Comparison of ENCODE assay signal across 9 cellular contexts in genomic region chr1:165235158-165235776, GRCh38.
A peak's percentile ranks its signal among the peaks of the same experiment; 100 is the strongest.
DNase-seq lines count a peak whose midpoint lies in the region; ATAC-seq and TF ChIP-seq lines count a peak whose summit lies in the region.
"Had no signal": no experiment of that assay in that cellular context is flagged by ENCODE, and none has a peak within 500 bp of the region (broad histone marks: within the 10 kb centered on the region; RNA-seq: fewer than 3 reads in every experiment).

No MANE protein-coding gene starts in this region.

- H3K27ac ChIP-seq in cardiac muscle cell (no peak overlapping the region), trophoblast cell (ENCODE audit: low read depth, low read length) (no peak overlapping the region)

- no peak overlapping the region for H2BK12ac ChIP-seq in trophoblast cell (ENCODE audit: low read length)

- no peak overlapping the region for H2AK5ac ChIP-seq in trophoblast cell (ENCODE audit: low read length)

- H3K79me2 ChIP-seq in trophoblast cell (ENCODE audit: control insufficient read depth, insufficient read depth, low read length, poor library complexity): no peaks in the 10 kb centered on the region

- H3K4me3 ChIP-seq in cardiac muscle cell: peak overlapping the region; percentile 35
- H3K4me3 ChIP-seq in trophoblast cell (ENCODE audit: low read depth, low read length): no peak overlapping the region

- H3K9ac ChIP-seq in trophoblast cell (ENCODE audit: low read length): no peak overlapping the region

- no peak overlapping the region for H3K18ac ChIP-seq in trophoblast cell (ENCODE audit: low read length)

- H2BK5ac ChIP-seq in trophoblast cell (ENCODE audit: low read depth, low read length, poor library complexity): no peak overlapping the region

- H4K8ac ChIP-seq in trophoblast cell (ENCODE audit: low read depth, low read length): no peak overlapping the region

- H3K23ac ChIP-seq in trophoblast cell (ENCODE audit: low read length): no peak overlapping the region

- H4K12ac ChIP-seq in trophoblast cell (ENCODE audit: low read depth, low read length): no peak overlapping the region

- H3K27me3 ChIP-seq in cardiac muscle cell: peaks cover 98% of the 10 kb centered on the region
- H3K27me3 ChIP-seq in trophoblast cell (ENCODE audit: insufficient read depth, low read length): peaks cover 27% of the 10 kb centered on the region

- DNase-seq in DMS79 (lab: John Stamatoyannopoulos, UW) (peak; percentile 42), NCI-H526 treated with DMSO at 0.1 percent for 48 hours (lab: John Stamatoyannopoulos, UW) (peak; percentile 90), cardiac muscle cell (ENCODE audit: low read depth in 1 of 2, low spot score in 1 of 2) (peak in 1 of 2 donors; percentile 38), trophoblast cell (no peak), cerebellar cortex (ENCODE audit: low spot score) (no peak), G401 (ENCODE audit: low spot score) (no peak)
- no peak for DNase-seq in stimulated activated CD4-positive, alpha-beta T cell treated with anti-CD3 and anti-CD28 coated beads, Interleukin-4, amount 100 ng/mL, for 4 hours

- no peaks in the 10 kb centered on the region for H3K9me3 ChIP-seq in cardiac muscle cell (ENCODE audit: low read depth)
- no peaks in the 10 kb centered on the region for H3K9me3 ChIP-seq in trophoblast cell (ENCODE audit: insufficient read depth, low read depth, low read length)

- no CpG with 5 or more reads among the region's 56 CpGs for WGBS in trophoblast cell (ENCODE audit: extremely low coverage, insufficient coverage, insufficient read length)

- H4K91ac ChIP-seq in trophoblast cell (ENCODE audit: low read depth, low read length): no peak overlapping the region

- no peak for TF ChIP-seq CTCF in cardiac muscle cell (IDR thresholded peaks at IDR 0.05; ENCODE audit: low read depth, low read length)

- in situ Hi-C loops in G401 (cut with HindIII; ENCODE audit: low sequenced_read_pairs): no loop called here

- peak overlapping the region; percentile 86 for H3K4me2 ChIP-seq in trophoblast cell (ENCODE audit: low read length)

- H2BK120ac ChIP-seq in trophoblast cell (ENCODE audit: insufficient read depth, low read length, poor library complexity): no peak overlapping the region

- no peak for ATAC-seq in HG03139 (IDR thresholded peaks at IDR 0.05; ENCODE audit: unreplicated experiment)
- ATAC-seq: HCT116 had no signal

- H3K14ac ChIP-seq in trophoblast cell (ENCODE audit: low read length): no peak overlapping the region

- H3K79me1 ChIP-seq in trophoblast cell (ENCODE audit: low read length): no peaks in the 10 kb centered on the region

- no peaks in the 10 kb centered on the region for H3K36me3 ChIP-seq in cardiac muscle cell
- H3K36me3 ChIP-seq in trophoblast cell (ENCODE audit: control insufficient read depth in 1 of 2, insufficient read depth in 2 of 2, low read length in 2 of 2): no peaks in the 10 kb centered on the region

- H2AFZ ChIP-seq in trophoblast cell (ENCODE audit: insufficient read depth, low read length, poor library complexity): no peak overlapping the region

- H3K4ac ChIP-seq in trophoblast cell (ENCODE audit: low read depth, low read length): no peak overlapping the region

- H3K4me1 ChIP-seq in cardiac muscle cell (ENCODE audit: low read depth): no peaks in the 10 kb centered on the region
- peaks cover 2 to 5% of the 10 kb centered on the region in 2 experiments for H3K4me1 ChIP-seq in trophoblast cell (ENCODE audit: control insufficient read depth in 1 of 2, insufficient read depth in 2 of 2, low read length in 2 of 2)

Comparison
In these comparisons a context has a peak if more than half of its experiments do, and no peak if none do; other contexts are left out.
1. DNase-seq: peak in DMS79 (single experiment) and NCI-H526 treated with DMSO at 0.1 percent for 48 hours (single experiment); none in trophoblast cell (0 of 2), cerebellar cortex (single experiment), stimulated activated CD4-positive, alpha-beta T cell treated with anti-CD3 and anti-CD28 coated beads, Interleukin-4, amount 100 ng/mL, for 4 hours (0 of 2) and G401 (single experiment).